ENCODE assay signal across 10 cellular contexts in the genomic region with DNA sequence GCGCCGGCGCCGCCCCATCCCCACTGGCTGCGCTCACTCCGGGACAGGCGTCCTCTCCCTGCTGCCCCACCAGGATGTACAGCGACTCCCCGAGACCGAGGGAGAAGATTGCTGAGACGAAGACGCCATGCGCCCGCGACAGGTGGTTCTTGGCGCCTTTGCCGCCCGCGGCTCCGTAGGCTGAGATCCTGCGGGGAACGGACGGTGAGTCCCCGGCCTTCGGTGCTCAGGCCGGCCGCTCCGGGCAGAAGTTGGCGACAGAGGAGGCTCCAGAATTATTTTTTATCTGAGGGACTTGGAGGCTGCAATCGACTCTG. TPM values are rescaled to one million over a fixed set of nuclear protein-coding genes. Genes with fewer than 3 reads are reported as not detected.
A peak's percentile ranks its signal among the peaks of the same experiment; 100 is the strongest.
DNase-seq lines count a peak whose midpoint lies in the region; ATAC-seq and TF ChIP-seq lines count a peak whose summit lies in the region.
"Had no signal": no experiment of that assay in that cellular context is flagged by ENCODE, and none has a peak within 500 bp of the region (broad histone marks: within the 10 kb centered on the region; RNA-seq: fewer than 3 reads in every experiment).

No MANE protein-coding gene starts in this region.

- TF ChIP-seq EP300 in transverse colon (IDR thresholded peaks at IDR 0.05; ENCODE audit: low read depth): no peak

- H3K4me1 Mint-ChIP-seq in MCF 10A (ENCODE audit: insufficient read depth, unreplicated experiment) (peaks cover 7% of the 10 kb centered on the region), memory B cell (peaks cover 17% of the 10 kb centered on the region)

- H3K4me1 ChIP-seq in breast epithelium (peaks cover 8 to 9% of the 10 kb centered on the region in 2 donors), transverse colon (peaks cover 21 to 37% (median 29%) of the 10 kb centered on the region in 4 donors)

- intact Hi-C loops in breast epithelium (cut with DNase I; ENCODE audit: low total_unique reads): no loop called here
- intact Hi-C loops in MCF 10A (cut with micrococcal nuclease): no loop called here
- intact Hi-C loops in transverse colon (cut with DNase I; ENCODE audit: low total_unique reads): no loop called here

- H3K9me3 ChIP-seq in breast epithelium: no peaks in the 10 kb centered on the region
- H3K9me3 ChIP-seq in transverse colon: no peaks in the 10 kb centered on the region

- CTCF ChIA-PET in MCF 10A (lab: Yijun Ruan, JAX): no interaction called here

- H3K27ac Mint-ChIP-seq in MCF 10A (ENCODE audit: low read depth, unreplicated experiment) (no peak overlapping the region), memory B cell (no peak overlapping the region)
- no peak overlapping the region for H3K27ac Mint-ChIP-seq in activated naive CD4-positive, alpha-beta T cell treated with anti-CD3 and anti-CD28 coated beads, Interleukin-2, amount 50 U/mL, for 72 hours

- no peak for TF ChIP-seq POLR2A in breast epithelium (IDR thresholded peaks at IDR 0.05)
- no peak for TF ChIP-seq POLR2A in transverse colon (IDR thresholded peaks at IDR 0.05)

- TF ChIP-seq CTCF in breast epithelium (IDR thresholded peaks at IDR 0.05) (no peak), MCF 10A (IDR thresholded peaks at IDR 0.05; ENCODE audit: unreplicated experiment) (no peak), transverse colon (IDR thresholded peaks at IDR 0.05) (no peak)

- H3K36me3 Mint-ChIP-seq in MCF 10A (ENCODE audit: insufficient read depth, unreplicated experiment): peaks cover 16% of the 10 kb centered on the region
- peaks cover 0 to 7% of the 10 kb centered on the region in 2 donors for H3K36me3 Mint-ChIP-seq in activated naive CD4-positive, alpha-beta T cell treated with anti-CD3 and anti-CD28 coated beads, Interleukin-2, amount 50 U/mL, for 72 hours
- H3K36me3 Mint-ChIP-seq in memory B cell: no peaks in the 10 kb centered on the region

- BruUV-seq in MCF 10A (replicated peaks; lab: Mats Ljungman, UMichigan): no TSS peak

- 5% methylated on average over 23 of the region's 30 CpGs; no CpG with 5 or more reads in 1 of the 2 donors for WGBS in transverse colon (ENCODE audit: low coverage in 1 of 2), 2 donors

- POLR2A ChIA-PET in MCF 10A (lab: Yijun Ruan, JAX): no interaction called here

- no peak for DNase-seq in breast epithelium (ENCODE audit: low spot score in 2 of 2)
- DNase-seq in MCF 10A (ENCODE audit: unreplicated experiment): no peak
- no peak for DNase-seq in activated naive CD4-positive, alpha-beta T cell treated with anti-CD3 and anti-CD28 coated beads, Interleukin-2, amount 50 U/mL, for 72 hours (ENCODE audit: low spot score in 2 of 2)
- no peak for DNase-seq in memory B cell (ENCODE audit: low spot score in 2 of 2)
- DNase-seq in transverse colon: peak; percentile 30
- no peak for DNase-seq in NOMO-1 treated with dmso at 0.1 percent for 144 hours (lab: John Stamatoyannopoulos, UW; ENCODE audit: unreplicated experiment)

- no peak overlapping the region for H3K27ac ChIP-seq in breast epithelium
- H3K27ac ChIP-seq in transverse colon: peak overlapping the region in 1 of 4 donors; percentile 11
- H3K27ac ChIP-seq: cardiac muscle cell had no signal

- H3K27me3 Mint-ChIP-seq in MCF 10A (ENCODE audit: insufficient read depth, unreplicated experiment) (no peaks in the 10 kb centered on the region), memory B cell (peaks cover 5% of the 10 kb centered on the region)

- in situ Hi-C loops in transverse colon (cut with MboI; ENCODE audit: low pct_ligation_motif_present in 1 of 4, low pct_unique_long_range_greater_than_20kb in 1 of 4, low sequenced_read_pairs in 3 of 4): no loop called here

- H3K4me3 ChIP-seq in breast epithelium (peak overlapping the region in 2 of 3 donors; percentile 43 to 56), transverse colon (peak overlapping the region in 3 of 4 donors; percentile 31 to 51 (median 33))

- H3K4me3 Mint-ChIP-seq in MCF 10A (ENCODE audit: unreplicated experiment) (no peak overlapping the region), memory B cell (peak overlapping the region; percentile 90)

- H3K9me3 Mint-ChIP-seq in MCF 10A (ENCODE audit: unreplicated experiment): no peaks in the 10 kb centered on the region
- H3K9me3 Mint-ChIP-seq in activated naive CD4-positive, alpha-beta T cell treated with anti-CD3 and anti-CD28 coated beads, Interleukin-2, amount 50 U/mL, for 72 hours: no peaks in the 10 kb centered on the region
- H3K9me3 Mint-ChIP-seq in memory B cell: no peaks in the 10 kb centered on the region

- H3K27me3 ChIP-seq in breast epithelium (peaks cover 9 to 32% of the 10 kb centered on the region in 2 donors), transverse colon (peaks cover 37% of the 10 kb centered on the region)

- peak; percentile 16 to 36 for ATAC-seq in activated naive CD4-positive, alpha-beta T cell treated with anti-CD3 and anti-CD28 coated beads, Interleukin-2, amount 50 U/mL, for 72 hours
- ATAC-seq in memory B cell (ENCODE audit: low read depth): peak; percentile 13
- no peak for ATAC-seq in GM21825 (IDR thresholded peaks at IDR 0.05; ENCODE audit: unreplicated experiment)
- ATAC-seq in GM19463 (IDR thresholded peaks at IDR 0.05; ENCODE audit: unreplicated experiment): no peak

- no peaks in the 10 kb centered on the region for H3K36me3 ChIP-seq in breast epithelium
- no peaks in the 10 kb centered on the region for H3K36me3 ChIP-seq in transverse colon
- H3K36me3 ChIP-seq: cardiac muscle cell had no signal

RNA-seq across cellular contexts. Expression of gene LTK, which starts 1.6 kb away (rescaled TPM):
- total RNA-seq in breast epithelium: under 1 TPM in 2 of 3 donors, not detected in 1; 0.29 to 0.66 TPM
- 0.17 TPM in 1 of 2 replicates, not detected in the other for total RNA-seq in MCF 10A (2022)
- total RNA-seq in activated naive CD4-positive, alpha-beta T cell treated with anti-CD3 and anti-CD28 coated beads, Interleukin-2, amount 50 U/mL, for 72 hours: under 1 TPM; 0.20 to 0.51 TPM
- total RNA-seq in transverse colon: 10 to 100 TPM in 2 of 4 donors, 1 to 10 TPM in 1, under 1 TPM in 1; 0.40 to 15.0 (median 11.6) TPM
- total RNA-seq: M059J had no signal

RNA-seq across cellular contexts. Expression of gene ITPKA, which starts 18.4 kb away (rescaled TPM):
- total RNA-seq in breast epithelium: under 1 TPM in 1 of 3 donors, not detected in 2; 0.15 TPM
- 13.5 and 23.4 TPM in 2 replicates for total RNA-seq in MCF 10A (2022)
- total RNA-seq in activated naive CD4-positive, alpha-beta T cell treated with anti-CD3 and anti-CD28 coated beads, Interleukin-2, amount 50 U/mL, for 72 hours: 1 to 10 TPM; 1.2 to 7.1 TPM
- total RNA-seq in transverse colon: 100 to 1,000 TPM in 3 of 4 donors, 10 to 100 TPM in 1; 57.6 to 161 (median 116) TPM

RNA-seq across cellular contexts. Expression of gene RPAP1, which starts 32.0 kb away (rescaled TPM):
- total RNA-seq in breast epithelium (10 to 100 TPM; 22.7 to 28.2 (median 27.1) TPM), MCF 10A (2022) (37.5 and 45.1 TPM in 2 replicates), transverse colon (10 to 100 TPM; 12.3 to 35.6 (median 19.7) TPM)
- 10 to 100 TPM; 47.8 to 66.3 TPM for total RNA-seq in activated naive CD4-positive, alpha-beta T cell treated with anti-CD3 and anti-CD28 coated beads, Interleukin-2, amount 50 U/mL, for 72 hours

RNA-seq across cellular contexts. Expression of gene TYRO3, which starts 47.0 kb away (rescaled TPM):
- total RNA-seq in breast epithelium: 10 to 100 TPM in 1 of 3 donors, 1 to 10 TPM in 2; 6.9 to 36.8 (median 8.8) TPM
- 9.7 and 12.3 TPM in 2 replicates for total RNA-seq in MCF 10A (2022)
- 1 to 10 TPM; 1.7 to 2.9 TPM for total RNA-seq in activated naive CD4-positive, alpha-beta T cell treated with anti-CD3 and anti-CD28 coated beads, Interleukin-2, amount 50 U/mL, for 72 hours
- 1 to 10 TPM in 1 of 4 donors, under 1 TPM in 2, not detected in 1; 0.60 to 1.6 (median 0.82) TPM for total RNA-seq in transverse colon

Comparison
In these comparisons a context has a peak if more than half of its experiments do, and no peak if none do; other contexts are left out.
1. ATAC-seq: peak in activated naive CD4-positive, alpha-beta T cell treated with anti-CD3 and anti-CD28 coated beads, Interleukin-2, amount 50 U/mL, for 72 hours (2 of 2) and memory B cell (single experiment); none in GM21825 (single experiment) and GM19463 (single experiment).